Comparison of ENCODE assay signal across 8 cellular contexts in genomic region chr2:73070651-73071451, GRCh38. TPM values are rescaled to one million over a fixed set of nuclear protein-coding genes. Genes with fewer than 3 reads are reported as not detected.
A peak's percentile ranks its signal among the peaks of the same experiment; 100 is the strongest.
DNase-seq lines count a peak whose midpoint lies in the region; ATAC-seq, FAIRE-seq and TF ChIP-seq lines count a peak whose summit lies in the region.

No MANE protein-coding gene starts in this region.

- H3K36me3 ChIP-seq in endodermal cell (ENCODE audit: control insufficient read depth, insufficient read depth, low read length), result no peaks in the 10 kb centered on the region
- peaks cover 13% of the 10 kb centered on the region for H3K36me3 ChIP-seq in mesodermal cell (ENCODE audit: control insufficient read depth, insufficient read depth, low read length)

- WGBS in endodermal cell (ENCODE audit: insufficient coverage in 1 of 2, insufficient read length in 1 of 2), 2 experiments, result 0% methylated on average over 24 to 91 of the region's 91 CpGs
- WGBS in mesodermal cell (ENCODE audit: insufficient coverage in 2 of 2), 2 experiments, result 0 to 1% methylated on average over 65 to 69 of the region's 91 CpGs

- peak overlapping the region; percentile 87 for H3K4me3 Mint-ChIP-seq in endodermal cell

- TF ChIP-seq CTCF in endodermal cell (conservative IDR thresholded peaks at IDR 0.05), result no peak

- H3K9me3 ChIP-seq in endodermal cell (ENCODE audit: control insufficient read depth, low read length) (no peaks in the 10 kb centered on the region), mesodermal cell (ENCODE audit: control insufficient read depth, low read length) (no peaks in the 10 kb centered on the region)

- H3K27ac ChIP-seq in endodermal cell (ENCODE audit: low read depth, low read length) (peak overlapping the region; percentile 81), mesodermal cell (ENCODE audit: low read depth, low read length, severe bottlenecking) (peak overlapping the region; percentile 92)

- ATAC-seq in GM21390 (IDR thresholded peaks at IDR 0.05; ENCODE audit: unreplicated experiment), result peak; percentile 89

- H3K4me3 ChIP-seq in endodermal cell (ENCODE audit: low read length), result peak overlapping the region; percentile 95
- peak overlapping the region; percentile 76 for H3K4me3 ChIP-seq in mesodermal cell (ENCODE audit: extremely low read depth, insufficient read depth, low read length, poor library complexity, severe bottlenecking)

- peak overlapping the region; percentile 97 for H3K27ac Mint-ChIP-seq in endodermal cell

- peak; percentile 92 for DNase-seq in COR-L47 (lab: John Stamatoyannopoulos, UW)
- peak; percentile 99 for DNase-seq in HTR-8/SVneo (ENCODE audit: insufficient read length, low spot score)
- DNase-seq in NOMO-1 treated with dmso at 0.1 percent for 144 hours (lab: John Stamatoyannopoulos, UW; ENCODE audit: unreplicated experiment), result peak; percentile 92
- DNase-seq in activated CD8-positive, alpha-beta memory T cell treated with anti-CD3 and anti-CD28 coated beads, Interleukin-2, amount 50 U/mL, for 1 hour (ENCODE audit: extremely low read depth), result peak; percentile 79
- peak; percentile 99 for DNase-seq in endodermal cell
- DNase-seq in stimulated activated CD8-positive, alpha-beta memory T cell treated with anti-CD3 and anti-CD28 coated beads, Interleukin-15, amount 100 ng/mL, for 1 hour (ENCODE audit: low read depth), result peak; percentile 95

- no peaks in the 10 kb centered on the region for H3K27me3 Mint-ChIP-seq in endodermal cell (ENCODE audit: insufficient read depth)

- H3K4me1 ChIP-seq in endodermal cell (ENCODE audit: control insufficient read depth, insufficient read depth, low read length), result peaks cover 3% of the 10 kb centered on the region
- peaks cover 12% of the 10 kb centered on the region for H3K4me1 ChIP-seq in mesodermal cell (ENCODE audit: control insufficient read depth, insufficient read depth, low read length, poor library complexity, severe bottlenecking)

- no peak for FAIRE-seq in HTR-8/SVneo (lab: Jason Lieb, UNC)

- no peaks in the 10 kb centered on the region for H3K9me3 Mint-ChIP-seq in endodermal cell

- H3K36me3 Mint-ChIP-seq in endodermal cell (ENCODE audit: low read depth), result peaks cover 8% of the 10 kb centered on the region

- H3K9ac ChIP-seq in endodermal cell (ENCODE audit: extremely low read depth, low read length, poor library complexity, severe bottlenecking), result peak overlapping the region; percentile 80

- H3K27me3 ChIP-seq in endodermal cell (ENCODE audit: control insufficient read depth, insufficient read depth, low read length, poor library complexity, severe bottlenecking), result no peaks in the 10 kb centered on the region

- peaks cover 28% of the 10 kb centered on the region for H3K4me1 Mint-ChIP-seq in endodermal cell

RNA-seq across cellular contexts. Expression of gene SFXN5, which starts 0.7 kb away (rescaled TPM):
- total RNA-seq in endodermal cell, result 10 to 100 TPM; 30.7 to 32.8 TPM
- 10.0 TPM for polyA plus RNA-seq in endodermal cell (2013, experiment 1 of 2)
- polyA plus RNA-seq in endodermal cell (2013, experiment 2 of 2), result 13.1 TPM
- polyA plus RNA-seq in mesodermal cell (2013, experiment 1 of 2), result 8.6 TPM
- 7.5 TPM for polyA plus RNA-seq in mesodermal cell (2013, experiment 2 of 2)

RNA-seq across cellular contexts. Expression of gene RAB11FIP5, which starts 41.9 kb away (rescaled TPM):
- 10 to 100 TPM; 12.1 to 17.3 TPM for total RNA-seq in endodermal cell
- polyA plus RNA-seq in endodermal cell (2013, experiment 1 of 2), result 6.5 TPM
- 5.5 TPM for polyA plus RNA-seq in endodermal cell (2013, experiment 2 of 2)
- polyA plus RNA-seq in mesodermal cell (2013, experiment 1 of 2), result 17.4 TPM
- 16.0 TPM for polyA plus RNA-seq in mesodermal cell (2013, experiment 2 of 2)

Comparison
In these comparisons a context has a peak if more than half of its experiments do, and no peak if none do; other contexts are left out.
1. Peak in every context shown above with its lines: DNase-seq, ATAC-seq, H3K4me3 ChIP-seq and H3K27ac ChIP-seq.